8 cellular contexts compared by ENCODE assay signal in the genomic region with DNA sequence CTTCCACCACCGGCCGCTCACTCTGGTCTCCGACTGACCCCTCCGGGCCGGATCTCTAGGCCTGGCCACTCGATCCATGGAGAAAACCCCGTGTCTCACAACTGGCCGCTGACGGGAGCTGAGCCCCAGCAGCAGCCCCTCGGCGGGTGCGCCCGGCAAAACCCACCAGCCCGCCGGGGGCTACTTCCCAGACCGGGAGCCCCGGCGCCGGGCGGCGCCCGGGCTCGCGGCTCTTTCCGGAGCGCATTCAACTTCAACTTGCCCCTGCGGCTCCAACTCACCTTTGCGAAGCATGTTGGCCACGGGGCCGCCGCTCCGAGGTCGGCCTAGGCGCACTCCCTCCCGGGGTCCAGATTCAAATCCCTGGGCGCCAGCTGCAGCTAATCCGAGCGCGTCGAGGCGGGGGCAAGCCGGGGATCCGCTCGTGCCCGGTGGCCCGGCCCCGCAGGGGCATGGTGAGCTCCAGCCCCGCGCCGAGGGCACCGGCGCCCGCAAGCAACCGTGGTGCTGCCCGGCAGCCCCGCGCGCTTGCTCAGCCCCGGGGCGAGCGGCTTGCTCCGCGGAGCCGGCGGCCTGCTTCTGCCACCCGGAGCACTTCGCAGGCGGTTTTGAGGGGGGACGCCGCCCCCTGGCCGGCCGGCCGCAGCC. TPM values are rescaled to one million over a fixed set of nuclear protein-coding genes. Genes with fewer than 3 reads are reported as not detected.
A peak's percentile ranks its signal among the peaks of the same experiment; 100 is the strongest.
DNase-seq lines count a peak whose midpoint lies in the region; TF ChIP-seq lines count a peak whose summit lies in the region.

No MANE protein-coding gene starts in this region.

- peak overlapping the region; percentile 86 for H3K9ac ChIP-seq in BLaER1
- H3K9ac ChIP-seq in Karpas-422 (ENCODE audit: low read length), result peak overlapping the region; percentile 49

- peak overlapping the region; percentile 71 for H3K4me3 Mint-ChIP-seq in dendritic cell treated with granulocyte-macrophage colony-stimulating factor and Interleukin-4, amounts not matched to agents 40 ng/mL and 50 ng/mL, for 4 days
- H3K4me3 Mint-ChIP-seq in nephron, result peak overlapping the region; percentile 82 to 85 (median 83)

- no peaks in the 10 kb centered on the region for H3K79me2 ChIP-seq in Karpas-422 (ENCODE audit: low read length)

- H3K27ac Mint-ChIP-seq in dendritic cell treated with granulocyte-macrophage colony-stimulating factor and Interleukin-4, amounts not matched to agents 40 ng/mL and 50 ng/mL, for 4 days, result no peak overlapping the region
- H3K27ac Mint-ChIP-seq in nephron, result no peak overlapping the region

- DNase-seq in Karpas-422 (no peak), NCI-H1436 treated with DMSO at 0.1 percent for 48 hours (lab: John Stamatoyannopoulos, UW) (no peak), SKM-1 (lab: John Stamatoyannopoulos, UW; ENCODE audit: unreplicated experiment) (no peak), islet precursor cell (no peak)
- no peak for DNase-seq in activated effector memory CD4-positive, alpha-beta T cell treated with anti-CD3 and anti-CD28 coated beads, Interleukin-2, amount 50 U/mL, for 16 hours

- H4K20me1 ChIP-seq in BLaER1 (peaks cover 17% of the 10 kb centered on the region), Karpas-422 (ENCODE audit: insufficient read depth, low read depth, low read length) (no peaks in the 10 kb centered on the region)

- no peaks in the 10 kb centered on the region for H3K9me2 ChIP-seq in Karpas-422 (replicated peaks; ENCODE audit: insufficient read depth, low read length)

- H3K9me3 ChIP-seq in BLaER1 (no peaks in the 10 kb centered on the region), Karpas-422 (ENCODE audit: low read length) (no peaks in the 10 kb centered on the region)

- no peak for TF ChIP-seq CTCF in nephron (IDR thresholded peaks at IDR 0.05; ENCODE audit: unreplicated experiment in 3 of 3)

- peaks cover 37% of the 10 kb centered on the region for H3K4me1 Mint-ChIP-seq in dendritic cell treated with granulocyte-macrophage colony-stimulating factor and Interleukin-4, amounts not matched to agents 40 ng/mL and 50 ng/mL, for 4 days (ENCODE audit: low read depth)
- H3K4me1 Mint-ChIP-seq in nephron, result peaks cover 6% of the 10 kb centered on the region

- H2AFZ ChIP-seq in Karpas-422 (ENCODE audit: low read length), result 0 out of 2 replicates have a peak overlapping the region, but pooled peaks have one; percentile 28

- peak overlapping the region; percentile 79 for H3K4me3 ChIP-seq in BLaER1
- peak overlapping the region; percentile 59 for H3K4me3 ChIP-seq in Karpas-422 (ENCODE audit: low read length)

- H3K27ac ChIP-seq in BLaER1, result peak overlapping the region; percentile 81
- no peak overlapping the region for H3K27ac ChIP-seq in Karpas-422 (ENCODE audit: low read length)

- peaks cover 92% of the 10 kb centered on the region for H3K27me3 Mint-ChIP-seq in dendritic cell treated with granulocyte-macrophage colony-stimulating factor and Interleukin-4, amounts not matched to agents 40 ng/mL and 50 ng/mL, for 4 days
- peaks cover 79% of the 10 kb centered on the region for H3K27me3 Mint-ChIP-seq in nephron (ENCODE audit: low read depth)

- H3K4me2 ChIP-seq in BLaER1, result peak overlapping the region; percentile 100
- H3K4me2 ChIP-seq in Karpas-422 (ENCODE audit: low read depth, low read length, poor library complexity, severe bottlenecking), result peak overlapping the region; percentile 66

- no peaks in the 10 kb centered on the region for H3K36me3 ChIP-seq in BLaER1
- no peaks in the 10 kb centered on the region for H3K36me3 ChIP-seq in Karpas-422 (ENCODE audit: insufficient read depth, low read length)

- intact Hi-C loops in dendritic cell treated with granulocyte-macrophage colony-stimulating factor and Interleukin-4, amounts not matched to agents 40 ng/mL and 50 ng/mL, for 4 days (cut with micrococcal nuclease), result no loop called here

- H3K9me3 Mint-ChIP-seq in dendritic cell treated with granulocyte-macrophage colony-stimulating factor and Interleukin-4, amounts not matched to agents 40 ng/mL and 50 ng/mL, for 4 days, result no peaks in the 10 kb centered on the region
- H3K9me3 Mint-ChIP-seq in nephron, result peaks cover 3% of the 10 kb centered on the region

- H3K27me3 ChIP-seq in BLaER1, result peaks cover 25% of the 10 kb centered on the region; the same call in 1 of the 2 replicates
- no peaks in the 10 kb centered on the region for H3K27me3 ChIP-seq in Karpas-422 (ENCODE audit: low read length)

- H3K4me1 ChIP-seq in BLaER1 (peaks cover 78% of the 10 kb centered on the region), Karpas-422 (ENCODE audit: low read length) (peaks cover 26% of the 10 kb centered on the region)

- H3K36me3 Mint-ChIP-seq in dendritic cell treated with granulocyte-macrophage colony-stimulating factor and Interleukin-4, amounts not matched to agents 40 ng/mL and 50 ng/mL, for 4 days (ENCODE audit: low read depth), result peaks cover 9% of the 10 kb centered on the region
- no peaks in the 10 kb centered on the region for H3K36me3 Mint-ChIP-seq in nephron (ENCODE audit: low read depth)

RNA-seq across cellular contexts. Expression of a gene that starts 0.4 kb away (rescaled TPM):
- total RNA-seq in Karpas-422 (2014; rRNA removed; shearing (Covaris generic); ENCODE audit: low replicate concordance), result 0.11 and 0.30 TPM in 2 replicates

RNA-seq across cellular contexts. Expression of a gene that starts 5.3 kb away (rescaled TPM):
- 37.5 and 41.9 TPM in 2 replicates for total RNA-seq in Karpas-422 (2014; rRNA removed; shearing (Covaris generic); ENCODE audit: low replicate concordance)

RNA-seq across cellular contexts. Expression of a gene that starts 17.1 kb away (rescaled TPM):
- total RNA-seq in Karpas-422 (2014; rRNA removed; shearing (Covaris generic); ENCODE audit: low replicate concordance), result 49.1 and 50.2 TPM in 2 replicates

RNA-seq across cellular contexts. Expression of a gene that starts 30.2 kb away (rescaled TPM):
- total RNA-seq in Karpas-422 (2014; rRNA removed; shearing (Covaris generic); ENCODE audit: low replicate concordance), result 3.2 and 13.9 TPM in 2 replicates
